ENCODE assay signal across 11 cellular contexts in genomic region chr4:1767058-1767769, GRCh38. TPM values are rescaled to one million over a fixed set of nuclear protein-coding genes. Genes with fewer than 3 reads are reported as not detected.
DNase-seq lines count a peak whose midpoint lies in the region; ATAC-seq, FAIRE-seq and TF ChIP-seq lines count a peak whose summit lies in the region.
"Had no signal": no experiment of that assay in that cellular context is flagged by ENCODE, and none has a peak within 500 bp of the region (broad histone marks: within the 10 kb centered on the region; RNA-seq: fewer than 3 reads in every experiment).

No MANE protein-coding gene starts in this region.

- no peak for TF ChIP-seq POLR2A in GM12878 (IDR thresholded peaks at IDR 0.05; ENCODE audit: low read depth, low read length)

- no peak overlapping the region for H3K4me2 ChIP-seq in GM12878 (ENCODE audit: control insufficient read depth, insufficient read depth)

- H3K27ac ChIP-seq in GM12878 (ENCODE audit: control insufficient read depth, insufficient read depth): no peak overlapping the region
- no peak overlapping the region for H3K27ac ChIP-seq in urinary bladder (ENCODE audit: low read depth)

- peaks cover 22% of the 10 kb centered on the region for H3K27me3 Mint-ChIP-seq in activated CD4-positive, alpha-beta T cell treated with anti-CD3 and anti-CD28 coated beads, Interleukin-2, amount 10 ng/mL, durations not matched to agents 7 days and 5 days

- H3K4me1 ChIP-seq in GM12878 (ENCODE audit: control insufficient read depth, insufficient read depth, low read length) (peaks cover 9% of the 10 kb centered on the region), urinary bladder (ENCODE audit: insufficient read depth) (peaks cover 2% of the 10 kb centered on the region)

- DNase-seq in activated T-cell treated with anti-CD3 and anti-CD28 coated beads, Interleukin-2, amount 50 U/mL, for 1 hour: peak; percentile 31
- no peak for DNase-seq in activated T-cell treated with anti-CD3 and anti-CD28 coated beads, Interleukin-2, amount 50 U/mL, for 48 hours
- DNase-seq in GM12878 (ENCODE audit: low read depth, low spot score) (no peak), left kidney (ENCODE audit: low read depth, low spot score) (peak; percentile 85), DMS114 treated with DMSO at 0.1 percent for 48 hours (lab: John Stamatoyannopoulos, UW; ENCODE audit: unreplicated experiment) (no peak)
- DNase-seq in activated CD4-positive, alpha-beta T cell treated with anti-CD3 and anti-CD28 coated beads, Interleukin-2, amount 10 ng/mL, durations not matched to agents 7 days and 5 days: no peak
- no peak for DNase-seq in stimulated activated CD4-positive, alpha-beta T cell treated with anti-CD3 and anti-CD28 coated beads, Interleukin-2, amount 100 ng/mL, for 24 hours
- DNase-seq: CD8-positive, alpha-beta memory T cell; SIG-M5 had no signal

- H4K20me1 ChIP-seq in GM12878 (ENCODE audit: control insufficient read depth, insufficient read depth): no peaks in the 10 kb centered on the region

- in situ Hi-C loops in GM12878 (cut with MboI): no loop called here

- TF ChIP-seq EP300 in GM12878 (IDR thresholded peaks at IDR 0.05; ENCODE audit: borderline replicate concordance in 1 of 2, control insufficient read depth in 1 of 2, low read depth in 2 of 2, low read length in 2 of 2): no peak

- no peak overlapping the region for H3K27ac Mint-ChIP-seq in activated CD4-positive, alpha-beta T cell treated with anti-CD3 and anti-CD28 coated beads, Interleukin-2, amount 10 ng/mL, durations not matched to agents 7 days and 5 days
- H3K27ac Mint-ChIP-seq: CD8-positive, alpha-beta memory T cell had no signal

- SMC1A ChIA-PET in GM12878 (lab: Charles Lee; ENCODE audit: uncharacterized antibody, unreplicated experiment): no interaction called here

- RAD21 ChIA-PET in GM12878 (lab: Charles Lee; ENCODE audit: unreplicated experiment): no interaction called here

- no peaks in the 10 kb centered on the region for H3K9me3 Mint-ChIP-seq in activated CD4-positive, alpha-beta T cell treated with anti-CD3 and anti-CD28 coated beads, Interleukin-2, amount 10 ng/mL, durations not matched to agents 7 days and 5 days
- H3K9me3 Mint-ChIP-seq: CD8-positive, alpha-beta memory T cell; nephron had no signal

- H3K9ac ChIP-seq in GM12878 (ENCODE audit: control insufficient read depth, insufficient read depth, low read length): no peak overlapping the region

- H3K27me3 ChIP-seq in GM12878 (replicated peaks in 1 of 2; ENCODE audit: control insufficient read depth in 2 of 2, insufficient read depth in 2 of 2, low read length in 1 of 2): peaks cover 3% of the 10 kb centered on the region in 2 experiments; a peak in 1 of 4 replicates

- no peaks in the 10 kb centered on the region for H3K36me3 Mint-ChIP-seq in activated CD4-positive, alpha-beta T cell treated with anti-CD3 and anti-CD28 coated beads, Interleukin-2, amount 10 ng/mL, durations not matched to agents 7 days and 5 days (ENCODE audit: low read depth)
- H3K36me3 Mint-ChIP-seq: CD8-positive, alpha-beta memory T cell had no signal

- peaks cover 2% of the 10 kb centered on the region for H3K4me1 Mint-ChIP-seq in activated CD4-positive, alpha-beta T cell treated with anti-CD3 and anti-CD28 coated beads, Interleukin-2, amount 10 ng/mL, durations not matched to agents 7 days and 5 days

- intact Hi-C loops in GM12878 (cut with micrococcal nuclease; ENCODE audit: unreplicated experiment): no loop called here

- H3K4me3 ChIP-seq in GM12878 (no peak overlapping the region), urinary bladder (ENCODE audit: low read depth, low read length) (peak overlapping the region; percentile 53)

- no TSS peak for BruUV-seq in GM12878 (replicated peaks; lab: Mats Ljungman, UMichigan)

- WGBS in GM12878 (ENCODE audit: insufficient coverage, insufficient replicate concordance, low lambda C conversion rate, missing lambda C conversion rate): under 1% methylated on average over 25 of the region's 84 CpGs
- under 1% methylated on average over 83 of the region's 84 CpGs for WGBS in urinary bladder

- no peaks in the 10 kb centered on the region for H3K79me2 ChIP-seq in GM12878 (ENCODE audit: control insufficient read depth, insufficient read depth, low read length)

- H3K36me3 ChIP-seq in GM12878 (ENCODE audit: control insufficient read depth in 2 of 2, insufficient read depth in 2 of 2, low read length in 1 of 2) (no peaks in the 10 kb centered on the region), urinary bladder (ENCODE audit: insufficient read depth) (no peaks in the 10 kb centered on the region)

- peak; percentile 11; the same call in 1 of the 3 replicates for ATAC-seq in GM12878

- no peak overlapping the region for H3K4me3 Mint-ChIP-seq in activated CD4-positive, alpha-beta T cell treated with anti-CD3 and anti-CD28 coated beads, Interleukin-2, amount 10 ng/mL, durations not matched to agents 7 days and 5 days

- CTCF ChIA-PET in GM12878 (lab: Yijun Ruan, JAX): interaction anchor here (0.8 kb wide), 1 partner anchor 11 kb away, joined by 3 read pairs; no protein-coding TSS in a partner anchor
- CTCF ChIA-PET in activated CD4-positive, alpha-beta T cell treated with anti-CD3 and anti-CD28 coated beads, Interleukin-2, amount 10 ng/mL, durations not matched to agents 7 days and 5 days (lab: Charles Lee): interaction anchor here (1.4 kb wide), 1 partner anchor 22 kb away, joined by 5 read pairs; no protein-coding TSS in a partner anchor

- POLR2A ChIA-PET in GM12878 (lab: Charles Lee): no interaction called here
- POLR2A ChIA-PET in activated CD4-positive, alpha-beta T cell treated with anti-CD3 and anti-CD28 coated beads, Interleukin-2, amount 10 ng/mL, durations not matched to agents 7 days and 5 days (lab: Charles Lee): no interaction called here

- no peak overlapping the region for H2AFZ ChIP-seq in GM12878 (ENCODE audit: control insufficient read depth, low read depth, low read length)

- FAIRE-seq in GM12878 (lab: Jason Lieb, UNC): no peak

- H3K9me3 ChIP-seq in GM12878 (replicated peaks; ENCODE audit: control insufficient read depth, insufficient read depth, low read length): no peaks in the 10 kb centered on the region

- no peak for TF ChIP-seq RAD21 in GM12878 (IDR thresholded peaks at IDR 0.05; ENCODE audit: insufficient read depth, low read depth, low read length)

- TF ChIP-seq CTCF in GM12878 (IDR thresholded peaks at IDR 0.05 in 2 of 3, conservative IDR thresholded peaks at IDR 0.05 in 1 of 3; ENCODE audit: control insufficient read depth in 2 of 3, extremely low read depth in 1 of 3, insufficient read depth in 1 of 3, low read depth in 3 of 3, low read length in 3 of 3): no peak

RNA-seq across cellular contexts. Expression of gene FGFR3, which starts 25.9 kb away (rescaled TPM):
- not detected in 2 replicates for total RNA-seq in GM12878 (2013; cell fraction: nucleolus; rRNA removed)
- total RNA-seq in GM12878 (2014; rRNA removed) (0.05 TPM in 1 of 2 replicates, not detected in the other), GM12878 (2014; rRNA removed; fragmentation: Illumina TruSeq; extraction: Trizol) (not detected in 2 replicates), GM12878 (2021) (0.33 and 0.37 TPM in 2 replicates), urinary bladder (26.5 TPM)
- not detected for polyA plus RNA-seq in GM12878 (2011; ENCODE audit: low read depth)
- polyA plus RNA-seq in GM12878 (2011; rRNA removed) (0.01 and 0.05 TPM in 2 replicates), GM12878 (2014; fragmentation: Illumina TruSeq; extraction: Trizol) (not detected in 2 replicates), GM12878 (2014; fragmentation: Nextera tagmentation; extraction: Ambion mirVana) (not detected), GM12878 (2014; rRNA removed) (0.26 TPM in 1 of 2 replicates, not detected in the other), GM12878 (2016; fragmentation: Nextera tagmentation; extraction: Ambion mirVana) (under 1 TPM in 1 of 2 experiments, not detected in 1; 0.11 TPM), urinary bladder (12.3 TPM)
- polyA plus RNA-seq in GM12878 (2011; cell fraction: cytosol; rRNA removed): 0.01 and 0.08 TPM in 2 replicates
- polyA plus RNA-seq in GM12878 (2011; cell fraction: nucleus; rRNA removed): 0.18 and 0.25 TPM in 2 replicates
- polyA plus RNA-seq in GM12878 (2012): 0.05 and 0.14 TPM in 2 replicates
- polyA minus RNA-seq in GM12878 (2011; rRNA and poly(A)+ RNA removed): not detected in 2 replicates
- 1.2 TPM in 1 of 2 replicates, not detected in the other for polyA minus RNA-seq in GM12878 (2011; cell fraction: cytosol; rRNA and poly(A)+ RNA removed)
- polyA minus RNA-seq in GM12878 (2011; cell fraction: nucleus; rRNA and poly(A)+ RNA removed): 0.96 TPM in 1 of 2 replicates, not detected in the other
- total RNA-seq in activated CD4-positive, alpha-beta T cell treated with anti-CD3 and anti-CD28 coated beads, Interleukin-2, amount 10 ng/mL, durations not matched to agents 7 days and 5 days: under 1 TPM; 0.25 to 0.27 TPM
- polyA plus RNA-seq: CD8-positive, alpha-beta memory T cell had no signal

RNA-seq across cellular contexts. Expression of gene TACC3, which starts 45.9 kb away (rescaled TPM):
- 45.6 and 47.9 TPM in 2 replicates for total RNA-seq in GM12878 (2013; cell fraction: nucleolus; rRNA removed)
- total RNA-seq in GM12878 (2014; rRNA removed) (48.1 and 66.7 TPM in 2 replicates), GM12878 (2014; rRNA removed; fragmentation: Illumina TruSeq; extraction: Trizol) (44.5 and 48.6 TPM in 2 replicates), GM12878 (2021) (120 and 121 TPM in 2 replicates), urinary bladder (8.9 TPM)
- 26.4 TPM for polyA plus RNA-seq in GM12878 (2011; ENCODE audit: low read depth)
- polyA plus RNA-seq in GM12878 (2011; rRNA removed) (29.0 and 39.7 TPM in 2 replicates), GM12878 (2014; fragmentation: Illumina TruSeq; extraction: Trizol) (77.1 and 99.7 TPM in 2 replicates), GM12878 (2014; fragmentation: Nextera tagmentation; extraction: Ambion mirVana) (1 to 10 TPM; 2.8 to 8.1 TPM), GM12878 (2014; rRNA removed) (79.9 and 99.2 TPM in 2 replicates), GM12878 (2016; fragmentation: Nextera tagmentation; extraction: Ambion mirVana) (100 to 1,000 TPM; 103 to 115 TPM), urinary bladder (5.5 TPM)
- 48.5 and 50.4 TPM in 2 replicates for polyA plus RNA-seq in GM12878 (2011; cell fraction: cytosol; rRNA removed)
- 145 and 206 TPM in 2 replicates for polyA plus RNA-seq in GM12878 (2011; cell fraction: nucleus; rRNA removed)
- 58.5 and 64.0 TPM in 2 replicates for polyA plus RNA-seq in GM12878 (2012)
- 10.1 and 26.4 TPM in 2 replicates for polyA minus RNA-seq in GM12878 (2011; rRNA and poly(A)+ RNA removed)
- 17.0 and 25.1 TPM in 2 replicates for polyA minus RNA-seq in GM12878 (2011; cell fraction: cytosol; rRNA and poly(A)+ RNA removed)
- polyA minus RNA-seq in GM12878 (2011; cell fraction: nucleus; rRNA and poly(A)+ RNA removed): 17.8 and 34.8 TPM in 2 replicates
- 100 to 1,000 TPM; 301 to 305 TPM for total RNA-seq in activated CD4-positive, alpha-beta T cell treated with anti-CD3 and anti-CD28 coated beads, Interleukin-2, amount 10 ng/mL, durations not matched to agents 7 days and 5 days

RNA-seq across cellular contexts. Expression of gene TMEM129, which starts 46.1 kb away (rescaled TPM):
- total RNA-seq in GM12878 (2013; cell fraction: nucleolus; rRNA removed): 20.1 and 24.9 TPM in 2 replicates
- total RNA-seq in GM12878 (2014; rRNA removed) (18.4 and 20.9 TPM in 2 replicates), GM12878 (2014; rRNA removed; fragmentation: Illumina TruSeq; extraction: Trizol) (7.7 and 9.0 TPM in 2 replicates), GM12878 (2021) (19.3 and 20.4 TPM in 2 replicates), urinary bladder (18.5 TPM)
- 3.5 TPM for polyA plus RNA-seq in GM12878 (2011; ENCODE audit: low read depth)
- polyA plus RNA-seq in GM12878 (2011; rRNA removed) (4.0 and 8.6 TPM in 2 replicates), GM12878 (2014; fragmentation: Illumina TruSeq; extraction: Trizol) (2.1 and 7.2 TPM in 2 replicates), GM12878 (2014; fragmentation: Nextera tagmentation; extraction: Ambion mirVana) (under 1 TPM; 0.19 to 0.46 TPM), GM12878 (2014; rRNA removed) (24.9 and 25.1 TPM in 2 replicates), GM12878 (2016; fragmentation: Nextera tagmentation; extraction: Ambion mirVana) (10 to 100 TPM; 17.3 to 23.2 TPM), urinary bladder (64.8 TPM)
- 15.0 and 28.3 TPM in 2 replicates for polyA plus RNA-seq in GM12878 (2011; cell fraction: cytosol; rRNA removed)
- 37.7 and 44.3 TPM in 2 replicates for polyA plus RNA-seq in GM12878 (2011; cell fraction: nucleus; rRNA removed)
- polyA plus RNA-seq in GM12878 (2012): 10.2 and 12.3 TPM in 2 replicates
- 6.2 and 15.6 TPM in 2 replicates for polyA minus RNA-seq in GM12878 (2011; rRNA and poly(A)+ RNA removed)
- polyA minus RNA-seq in GM12878 (2011; cell fraction: cytosol; rRNA and poly(A)+ RNA removed): 6.4 and 6.9 TPM in 2 replicates
- polyA minus RNA-seq in GM12878 (2011; cell fraction: nucleus; rRNA and poly(A)+ RNA removed): 7.4 and 9.1 TPM in 2 replicates
- total RNA-seq in activated CD4-positive, alpha-beta T cell treated with anti-CD3 and anti-CD28 coated beads, Interleukin-2, amount 10 ng/mL, durations not matched to agents 7 days and 5 days: 10 to 100 TPM; 20.9 to 22.3 TPM

RNA-seq across cellular contexts. Expression of gene SLBP, which starts 55.1 kb away (rescaled TPM):
- 19.4 and 19.5 TPM in 2 replicates for total RNA-seq in GM12878 (2013; cell fraction: nucleolus; rRNA removed)
- 185 and 205 TPM in 2 replicates for total RNA-seq in GM12878 (2014; rRNA removed)
- total RNA-seq in GM12878 (2014; rRNA removed; fragmentation: Illumina TruSeq; extraction: Trizol): 138 and 147 TPM in 2 replicates
- total RNA-seq in GM12878 (2021): 111 and 114 TPM in 2 replicates
- 68.6 TPM for polyA plus RNA-seq in GM12878 (2011; ENCODE audit: low read depth)
- polyA plus RNA-seq in GM12878 (2011; rRNA removed): 168 and 247 TPM in 2 replicates
- 91.0 and 98.4 TPM in 2 replicates for polyA plus RNA-seq in GM12878 (2011; cell fraction: cytosol; rRNA removed)
- 60.3 and 79.5 TPM in 2 replicates for polyA plus RNA-seq in GM12878 (2011; cell fraction: nucleus; rRNA removed)
- 69.3 and 70.1 TPM in 2 replicates for polyA plus RNA-seq in GM12878 (2012)
- polyA plus RNA-seq in GM12878 (2014; fragmentation: Illumina TruSeq; extraction: Trizol): 206 and 227 TPM in 2 replicates
- 100 to 1,000 TPM in 1 of 2 experiments, 10 to 100 TPM in 1; 94.4 to 101 TPM for polyA plus RNA-seq in GM12878 (2014; fragmentation: Nextera tagmentation; extraction: Ambion mirVana)
- 142 and 148 TPM in 2 replicates for polyA plus RNA-seq in GM12878 (2014; rRNA removed)
- 100 to 1,000 TPM; 277 to 278 TPM for polyA plus RNA-seq in GM12878 (2016; fragmentation: Nextera tagmentation; extraction: Ambion mirVana)
- polyA minus RNA-seq in GM12878 (2011; rRNA and poly(A)+ RNA removed): 64.3 and 65.5 TPM in 2 replicates
- polyA minus RNA-seq in GM12878 (2011; cell fraction: cytosol; rRNA and poly(A)+ RNA removed): 42.9 and 43.9 TPM in 2 replicates
- polyA minus RNA-seq in GM12878 (2011; cell fraction: nucleus; rRNA and poly(A)+ RNA removed): 13.2 and 26.1 TPM in 2 replicates
- 32.3 TPM for total RNA-seq in urinary bladder
- polyA plus RNA-seq in urinary bladder: 41.0 TPM
- 100 to 1,000 TPM; 116 to 137 TPM for total RNA-seq in activated CD4-positive, alpha-beta T cell treated with anti-CD3 and anti-CD28 coated beads, Interleukin-2, amount 10 ng/mL, durations not matched to agents 7 days and 5 days

Comparison
In these comparisons a context has a peak if more than half of its experiments do, and no peak if none do; other contexts are left out.
1. DNase-seq: peak in activated T-cell treated with anti-CD3 and anti-CD28 coated beads, Interleukin-2, amount 50 U/mL, for 1 hour (single experiment) and left kidney (single experiment); none in activated T-cell treated with anti-CD3 and anti-CD28 coated beads, Interleukin-2, amount 50 U/mL, for 48 hours (0 of 2), GM12878 (single experiment), activated CD4-positive, alpha-beta T cell treated with anti-CD3 and anti-CD28 coated beads, Interleukin-2, amount 10 ng/mL, durations not matched to agents 7 days and 5 days (single experiment), DMS114 treated with DMSO at 0.1 percent for 48 hours (single experiment) and stimulated activated CD4-positive, alpha-beta T cell treated with anti-CD3 and anti-CD28 coated beads, Interleukin-2, amount 100 ng/mL, for 24 hours (0 of 2).
2. RNA of gene FGFR3, which starts 25.9 kb away (total RNA-seq): 26.5 TPM in urinary bladder (single experiment); 0.25 to 0.27 TPM in activated CD4-positive, alpha-beta T cell treated with anti-CD3 and anti-CD28 coated beads, Interleukin-2, amount 10 ng/mL, durations not matched to agents 7 days and 5 days and 0.05 to 0.37 TPM in GM12878; every median in the first group is over 10 times any median in the second.